Comparison of ENCODE assay signal across 16 cellular contexts in genomic region chr2:47005687-47006086, GRCh38.
"Had no signal": no experiment of that assay in that cellular context is flagged by ENCODE, and none has a peak within 500 bp of the region (broad histone marks: within the 10 kb centered on the region; RNA-seq: fewer than 3 reads in every experiment).

No MANE protein-coding gene starts in this region.

- H3K9me3 ChIP-seq: gastrocnemius medialis, heart left ventricle, mucosa of descending colon, pancreas, right lobe of liver, transverse colon, vagina had no signal

- H3K27me3 ChIP-seq: gastrocnemius medialis, heart left ventricle, pancreas, right lobe of liver, transverse colon, vagina had no signal

- H3K27ac ChIP-seq: pancreas, right lobe of liver, vagina had no signal

- H3K4me3 Mint-ChIP-seq: activated naive CD8-positive, alpha-beta T cell; naive thymus-derived CD4-positive, alpha-beta T cell had no signal

- ATAC-seq: gastrocnemius medialis; heart left ventricle; left ventricle myocardium superior; mucosa of descending colon; naive thymus-derived CD4-positive, alpha-beta T cell; pancreas; right lobe of liver; stimulated activated naive B cell treated with anti-CD40 and anti-IgM and Interleukin-4, amounts not matched to agents 10 μg/mL and 1 μg/mL and 100 μg/mL, for 72 hours had no signal

- H3K27ac Mint-ChIP-seq: activated naive CD8-positive, alpha-beta T cell had no signal

- H3K4me3 ChIP-seq: coronary artery, gastrocnemius medialis, heart left ventricle, mucosa of descending colon, pancreas, right lobe of liver, transverse colon, vagina had no signal

- DNase-seq: activated CD4-positive, CD25-positive, alpha-beta regulatory T cell treated with anti-CD3 and anti-CD28 coated beads, Interleukin-2, amount 50 U/mL, for 72 hours; activated gamma-delta T cell; amniotic stem cell; gastrocnemius medialis; heart left ventricle; left ventricle myocardium superior; mucosa of descending colon; naive thymus-derived CD4-positive, alpha-beta T cell; right lobe of liver; stimulated activated CD4-positive, alpha-beta T cell treated with anti-CD3 and anti-CD28 coated beads, Interleukin-4, amount 100 ng/mL, for 4 hours; stimulated activated naive B cell treated with anti-CD40 and anti-IgM and Interleukin-4, amounts not matched to agents 10 μg/mL and 1 μg/mL and 100 μg/mL, for 72 hours; transverse colon had no signal

- H3K9me3 Mint-ChIP-seq: stimulated activated naive B cell treated with anti-CD40 and anti-IgM and Interleukin-4, amounts not matched to agents 10 μg/mL and 1 μg/mL and 100 μg/mL, for 72 hours had no signal

- H3K27me3 Mint-ChIP-seq: activated naive CD8-positive, alpha-beta T cell; naive thymus-derived CD4-positive, alpha-beta T cell; stimulated activated naive B cell treated with anti-CD40 and anti-IgM and Interleukin-4, amounts not matched to agents 10 μg/mL and 1 μg/mL and 100 μg/mL, for 72 hours had no signal

- H3K4me1 ChIP-seq: pancreas, right lobe of liver had no signal

- H3K36me3 ChIP-seq: gastrocnemius medialis, transverse colon had no signal
